8 cellular contexts compared by ENCODE assay signal in the genomic region with DNA sequence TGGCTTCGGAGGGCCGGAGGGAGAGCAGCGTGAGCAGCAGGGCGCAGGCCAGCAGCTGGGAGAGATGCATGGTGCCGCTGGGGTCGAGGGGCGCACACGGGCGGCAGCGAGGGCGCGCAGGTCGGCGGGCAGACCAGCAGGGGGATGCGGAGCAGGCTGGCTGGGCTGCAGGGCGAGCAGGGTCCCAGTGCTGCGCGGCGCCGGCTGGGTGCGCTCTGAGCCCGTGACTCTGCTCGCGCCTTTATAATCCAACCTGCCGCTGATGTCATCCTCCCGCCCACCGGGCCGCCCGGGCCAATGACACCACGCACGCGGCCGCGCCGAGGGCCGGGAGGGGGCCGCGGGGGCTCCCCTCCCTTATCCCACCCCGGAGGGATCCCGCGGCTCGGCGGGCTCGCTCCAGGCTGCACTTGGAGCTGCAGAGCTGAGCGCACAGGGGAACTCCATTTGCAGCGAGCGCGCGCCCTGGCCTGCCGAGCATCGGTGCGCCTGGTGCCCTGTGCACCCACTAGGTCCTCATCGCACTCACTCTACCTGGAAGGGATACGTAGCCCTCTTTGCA. TPM values are rescaled to one million over a fixed set of nuclear protein-coding genes. Genes with fewer than 3 reads are reported as not detected.
DNase-seq lines count a peak whose midpoint lies in the region; ATAC-seq and TF ChIP-seq lines count a peak whose summit lies in the region.

A gene with protein sequence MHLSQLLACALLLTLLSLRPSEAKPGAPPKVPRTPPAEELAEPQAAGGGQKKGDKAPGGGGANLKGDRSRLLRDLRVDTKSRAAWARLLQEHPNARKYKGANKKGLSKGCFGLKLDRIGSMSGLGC (minus strand): TSS at position 217 of the 562 bp plus-strand sequence. CDS start 147 bp downstream, at position 70.

- H3K27ac ChIP-seq in DND-41 (ENCODE audit: low read length) (no peak within 1 kb of the TSS), mesendoderm (ENCODE audit: low read depth, low read length) (no peak within 1 kb of the TSS)
- H3K27ac ChIP-seq in effector memory CD4-positive, alpha-beta T cell (ENCODE audit: insufficient read depth, low read length, poor library complexity, severe bottlenecking) = no peak within 1 kb of the TSS

- peaks cover 19% of the 10 kb centered on the region for H3K4me1 ChIP-seq in DND-41 (ENCODE audit: insufficient read depth, low read length)
- peaks cover 23% of the 10 kb centered on the region for H3K4me1 ChIP-seq in effector memory CD4-positive, alpha-beta T cell (ENCODE audit: control insufficient read depth, insufficient read depth, low read length, poor library complexity, severe bottlenecking)
- no peaks in the 10 kb centered on the region for H3K4me1 ChIP-seq in mesendoderm (ENCODE audit: control insufficient read depth, low read depth, low read length)

- peak within 1 kb of the TSS; percentile 38 for H3K9ac ChIP-seq in DND-41 (ENCODE audit: low read depth, low read length)
- peak within 1 kb of the TSS; percentile 36 for H3K9ac ChIP-seq in mesendoderm (ENCODE audit: low read length)

- H3K18ac ChIP-seq in mesendoderm (ENCODE audit: low read length) = no peak within 1 kb of the TSS

- peak within 1 kb of the TSS; percentile 45 for H3K23ac ChIP-seq in mesendoderm (ENCODE audit: low read length)

- no peak within 1 kb of the TSS for H3K27ac Mint-ChIP-seq in activated CD4-positive, alpha-beta T cell treated with anti-CD3 and anti-CD28 coated beads, Interleukin-2, amount 10 ng/mL, durations not matched to agents 7 days and 5 days

- POLR2A ChIA-PET in activated CD4-positive, alpha-beta T cell treated with anti-CD3 and anti-CD28 coated beads, Interleukin-2, amount 10 ng/mL, durations not matched to agents 7 days and 5 days (lab: Charles Lee) = no interaction called here

- no CpG with 5 or more reads among the region's 54 CpGs for WGBS in mesendoderm (ENCODE audit: extremely low coverage, insufficient coverage, low lambda C conversion rate)

- no peak within 1 kb of the TSS for H2BK5ac ChIP-seq in mesendoderm (ENCODE audit: low read length)

- H2AFZ ChIP-seq in DND-41 (ENCODE audit: low read depth, low read length) = peak within 1 kb of the TSS; percentile 63

- no peak within 1 kb of the TSS for H4K5ac ChIP-seq in mesendoderm (ENCODE audit: low read length)

- DNase-seq in DND-41 = peak; percentile 81
- DNase-seq in NCI-H2227 (lab: John Stamatoyannopoulos, UW; ENCODE audit: unreplicated experiment) = peak; percentile 88
- peak; percentile 65 for DNase-seq in activated CD4-positive, alpha-beta T cell treated with anti-CD3 and anti-CD28 coated beads, Interleukin-2, amount 10 ng/mL, durations not matched to agents 7 days and 5 days
- no peak for DNase-seq in effector memory CD4-positive, alpha-beta T cell
- DNase-seq in mesendoderm = peak; percentile 76
- DNase-seq in stimulated activated CD8-positive, alpha-beta memory T cell treated with anti-CD3 and anti-CD28 coated beads, Interleukin-2, amount 100 ng/mL, for 48 hours (ENCODE audit: low read depth in 2 of 2) = peak; percentile 59 to 69

- TF ChIP-seq CTCF in DND-41 (IDR thresholded peaks at IDR 0.05; ENCODE audit: borderline replicate concordance, extremely low read depth, low read length, poor library complexity, severe bottlenecking) = peak; percentile 80

- H3K79me2 ChIP-seq in DND-41 (ENCODE audit: insufficient read depth, low read length) (no peaks in the 10 kb centered on the region), mesendoderm (ENCODE audit: control insufficient read depth, insufficient read depth, low read length) (no peaks in the 10 kb centered on the region)

- peaks cover 53% of the 10 kb centered on the region for H3K27me3 Mint-ChIP-seq in activated CD4-positive, alpha-beta T cell treated with anti-CD3 and anti-CD28 coated beads, Interleukin-2, amount 10 ng/mL, durations not matched to agents 7 days and 5 days

- H2BK120ac ChIP-seq in mesendoderm (ENCODE audit: low read depth, low read length) = no peak within 1 kb of the TSS

- H3K4ac ChIP-seq in mesendoderm (ENCODE audit: low read depth, low read length) = no peak within 1 kb of the TSS

- no peak within 1 kb of the TSS for H2BK15ac ChIP-seq in mesendoderm (replicated peaks; ENCODE audit: low read depth)

- H3K27me3 ChIP-seq in DND-41 (ENCODE audit: insufficient read depth, low read length, poor library complexity) (peaks cover 25% of the 10 kb centered on the region), mesendoderm (ENCODE audit: insufficient read depth, low read length, poor library complexity) (peaks cover 21% of the 10 kb centered on the region)
- H3K27me3 ChIP-seq in effector memory CD4-positive, alpha-beta T cell (replicated peaks; ENCODE audit: control insufficient read depth, insufficient read depth, low read length, poor library complexity, severe bottlenecking) = peaks cover 41% of the 10 kb centered on the region

- H3K4me3 ChIP-seq in DND-41 (ENCODE audit: low read depth in 1 of 2, low read length in 2 of 2) = peak within 1 kb of the TSS in 1 of 2 experiments; percentile 47; a peak in 2 of 4 replicates
- H3K4me3 ChIP-seq in effector memory CD4-positive, alpha-beta T cell (ENCODE audit: insufficient read depth, low read depth, low read length, poor library complexity, severe bottlenecking) = peak within 1 kb of the TSS; percentile 50
- H3K4me3 ChIP-seq in mesendoderm (ENCODE audit: low read length) = no peak within 1 kb of the TSS

- H3K9me3 Mint-ChIP-seq in activated CD4-positive, alpha-beta T cell treated with anti-CD3 and anti-CD28 coated beads, Interleukin-2, amount 10 ng/mL, durations not matched to agents 7 days and 5 days = no peaks in the 10 kb centered on the region

- 0 out of 2 replicates have a peak, but pooled peaks cover 12% of the 10 kb centered on the region for H4K20me1 ChIP-seq in DND-41 (ENCODE audit: insufficient read depth, low read length)

- H3K4me2 ChIP-seq in DND-41 (ENCODE audit: insufficient read depth, low read length) = peak within 1 kb of the TSS; percentile 77
- peak within 1 kb of the TSS; percentile 83 for H3K4me2 ChIP-seq in mesendoderm (ENCODE audit: low read length)

- H4K8ac ChIP-seq in mesendoderm (ENCODE audit: low read depth, low read length) = no peak within 1 kb of the TSS

- H3K4me1 Mint-ChIP-seq in activated CD4-positive, alpha-beta T cell treated with anti-CD3 and anti-CD28 coated beads, Interleukin-2, amount 10 ng/mL, durations not matched to agents 7 days and 5 days = peaks cover 10% of the 10 kb centered on the region

- H3K36me3 ChIP-seq in DND-41 (ENCODE audit: insufficient read depth, low read length) = no peaks in the 10 kb centered on the region
- H3K36me3 ChIP-seq in effector memory CD4-positive, alpha-beta T cell (ENCODE audit: control insufficient read depth, insufficient read depth, low read length) = no peaks in the 10 kb centered on the region
- H3K36me3 ChIP-seq in mesendoderm (ENCODE audit: control insufficient read depth, insufficient read depth, low read length) = no peaks in the 10 kb centered on the region

- peak within 1 kb of the TSS; percentile 49 for H3K56ac ChIP-seq in mesendoderm (ENCODE audit: low read length)

- peak within 1 kb of the TSS; percentile 61 for H3K4me3 Mint-ChIP-seq in activated CD4-positive, alpha-beta T cell treated with anti-CD3 and anti-CD28 coated beads, Interleukin-2, amount 10 ng/mL, durations not matched to agents 7 days and 5 days

- ATAC-seq in DND-41 (ENCODE audit: insufficient read depth, low read depth) (peak; percentile 96), HG02678 (IDR thresholded peaks at IDR 0.05; ENCODE audit: unreplicated experiment) (peak; percentile 58), HG03439 (IDR thresholded peaks at IDR 0.05; ENCODE audit: unreplicated experiment) (no peak)

- no peaks in the 10 kb centered on the region for H3K79me1 ChIP-seq in mesendoderm (ENCODE audit: low read length)

- no peaks in the 10 kb centered on the region for H3K36me3 Mint-ChIP-seq in activated CD4-positive, alpha-beta T cell treated with anti-CD3 and anti-CD28 coated beads, Interleukin-2, amount 10 ng/mL, durations not matched to agents 7 days and 5 days (ENCODE audit: low read depth)

- H2AK5ac ChIP-seq in mesendoderm (ENCODE audit: low read length) = no peak within 1 kb of the TSS

- CTCF ChIA-PET in activated CD4-positive, alpha-beta T cell treated with anti-CD3 and anti-CD28 coated beads, Interleukin-2, amount 10 ng/mL, durations not matched to agents 7 days and 5 days (lab: Charles Lee) = interaction anchor here (0.6 to 3.3 kb wide), 7 partner anchors 46 to 612 kb away, joined by 3 to 20 read pairs (median 5); no protein-coding TSS in a partner anchor

- H3K9me3 ChIP-seq in DND-41 (ENCODE audit: insufficient read depth, low read length, severe bottlenecking) = no peaks in the 10 kb centered on the region
- H3K9me3 ChIP-seq in effector memory CD4-positive, alpha-beta T cell (ENCODE audit: control insufficient read depth, low read length) = no peaks in the 10 kb centered on the region

RNA-seq across cellular contexts. Expression of the gene that starts here (rescaled TPM):
- not detected for total RNA-seq in activated CD4-positive, alpha-beta T cell treated with anti-CD3 and anti-CD28 coated beads, Interleukin-2, amount 10 ng/mL, durations not matched to agents 7 days and 5 days
- polyA plus RNA-seq in mesendoderm (2013, experiment 1 of 2) = 0.37 TPM
- polyA plus RNA-seq in mesendoderm (2013, experiment 2 of 2) = 0.22 TPM

Comparison
In these comparisons a context has a peak if more than half of its experiments do, and no peak if none do; other contexts are left out.
1. Peak in DNase-seq in activated CD4-positive, alpha-beta T cell treated with anti-CD3 and anti-CD28 coated beads, Interleukin-2, amount 10 ng/mL, durations not matched to agents 7 days and 5 days; RNA of the gene not detected or under 1 TPM.
2. DNase-seq: peak in DND-41 (single experiment), NCI-H2227 (single experiment), mesendoderm (single experiment) and stimulated activated CD8-positive, alpha-beta memory T cell treated with anti-CD3 and anti-CD28 coated beads, Interleukin-2, amount 100 ng/mL, for 48 hours (2 of 2); none in effector memory CD4-positive, alpha-beta T cell (0 of 3).